In the genomic region with DNA sequence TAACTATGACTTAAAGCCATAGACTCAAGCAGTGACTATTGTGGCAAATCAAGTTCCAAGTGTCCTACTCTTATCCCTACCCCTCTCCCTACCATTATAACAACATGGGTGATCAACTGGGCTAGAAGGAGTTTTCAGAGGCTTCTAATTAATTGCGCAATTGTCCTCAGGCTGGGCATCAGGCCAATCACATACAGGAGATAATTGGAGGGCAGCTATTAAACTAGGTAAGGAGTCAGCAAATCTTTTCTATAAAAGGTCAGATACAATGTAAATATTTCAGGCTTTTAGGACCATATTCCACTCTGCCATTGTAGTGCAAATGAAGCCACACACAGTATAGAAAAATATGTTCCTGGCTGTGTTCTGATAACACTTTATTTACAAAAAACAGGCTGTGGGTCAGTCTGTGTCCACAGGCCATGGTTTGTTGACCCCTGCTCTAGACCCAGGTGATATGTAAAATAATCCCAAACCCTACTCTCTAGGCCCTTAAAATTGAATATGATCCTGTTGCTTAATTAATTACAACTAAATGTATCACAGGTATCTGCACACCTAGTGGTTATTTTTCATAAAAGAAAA, we compare ENCODE assay signal across 19 cellular contexts.
DNase-seq lines count a peak whose midpoint lies in the region; ATAC-seq, FAIRE-seq and TF ChIP-seq lines count a peak whose summit lies in the region.
"Had no signal": no experiment of that assay in that cellular context is flagged by ENCODE, and none has a peak within 500 bp of the region (broad histone marks: within the 10 kb centered on the region; RNA-seq: fewer than 3 reads in every experiment).

No MANE protein-coding gene starts in this region.

- H3K27me3 ChIP-seq in liver (ENCODE audit: control insufficient read depth in 4 of 4, insufficient read depth in 4 of 4, low read length in 3 of 4) = no peaks in the 10 kb centered on the region

- ATAC-seq in HG02610 (IDR thresholded peaks at IDR 0.05; ENCODE audit: unreplicated experiment) = no peak
- ATAC-seq: lower lobe of right lung; naive thymus-derived CD8-positive, alpha-beta T cell had no signal

- CTCF ChIA-PET in RWPE1 (lab: Yijun Ruan, JAX) = interaction anchor here (0.6 to 0.7 kb wide), 2 partner anchors 674 to 807 kb away, joined by 3 read pairs; no protein-coding TSS in a partner anchor

- TF ChIP-seq CTCF in RWPE1 (conservative IDR thresholded peaks at IDR 0.05; ENCODE audit: low read depth) = no peak
- TF ChIP-seq CTCF in liver (IDR thresholded peaks at IDR 0.05; ENCODE audit: low read depth, low read length, missing input control) = no peak

- TF ChIP-seq POLR2A in GM12892 (IDR thresholded peaks at IDR 0.05; ENCODE audit: low read depth, low read length) = no peak

- no peaks in the 10 kb centered on the region for H3K36me3 ChIP-seq in liver (ENCODE audit: control insufficient read depth in 4 of 4, insufficient read depth in 3 of 4, low read depth in 1 of 4, low read length in 3 of 4)
- H3K36me3 ChIP-seq: lower lobe of right lung had no signal

- no peak for FAIRE-seq in GM12892 (lab: Jason Lieb, UNC)

- TF ChIP-seq RAD21 in liver (IDR thresholded peaks at IDR 0.05) = peak; percentile 8 to 33

- no peak overlapping the region for H3K4me3 ChIP-seq in liver (ENCODE audit: low read depth in 1 of 3, low read length in 3 of 3)
- H3K4me3 ChIP-seq: lower lobe of right lung had no signal

- no peaks in the 10 kb centered on the region for H3K9me3 ChIP-seq in liver (ENCODE audit: control insufficient read depth in 4 of 4, low read length in 3 of 4)
- H3K9me3 ChIP-seq: lower lobe of right lung had no signal

- DNase-seq in EH (ENCODE audit: low read depth) (peak; percentile 49), NCI-H1092 treated with DMSO at 0.1 percent for 48 hours (lab: John Stamatoyannopoulos, UW) (peak; percentile 41), RWPE1 (ENCODE audit: low spot score) (peak; percentile 27), inferior parietal cortex (ENCODE audit: extremely low spot score) (no peak), GM12892 (ENCODE audit: insufficient read length) (no peak)
- no peak for DNase-seq in activated effector memory CD4-positive, alpha-beta T cell treated with Interleukin-2 at 50 U/mL for 16 hours
- DNase-seq: activated CD4-positive, alpha-beta T cell treated with anti-CD3 and anti-CD28 coated beads, Interleukin-2, amount 10 ng/mL, durations not matched to agents 7 days and 5 days; activated naive CD8-positive, alpha-beta T cell treated with anti-CD3 and anti-CD28 coated beads for 36 hours; activated T-cell treated with anti-CD3 and anti-CD28 coated beads for 4 hours; AML-193; DMS53; effector CD4-positive, alpha-beta T cell; lower lobe of right lung; MM.1S; naive thymus-derived CD8-positive, alpha-beta T cell; substantia nigra; T1000 had no signal

- no peak overlapping the region for H3K27ac ChIP-seq in RWPE1
- no peak overlapping the region for H3K27ac ChIP-seq in liver (ENCODE audit: low read depth in 1 of 2, low read length in 2 of 2)
- H3K27ac ChIP-seq: lower lobe of right lung had no signal

- peaks cover 3 to 16% (median 8%) of the 10 kb centered on the region in 4 donors for H3K4me1 ChIP-seq in liver (ENCODE audit: control insufficient read depth in 4 of 4, insufficient read depth in 4 of 4, low read length in 3 of 4)
- H3K4me1 ChIP-seq: lower lobe of right lung had no signal

- WGBS in liver = 41% methylated on average over 1 of the region's 1 CpG

- POLR2A ChIA-PET in RWPE1 (lab: Yijun Ruan, JAX; ENCODE audit: low non-redundant PET) = no interaction called here

- no peak overlapping the region for H3K9ac ChIP-seq in liver (ENCODE audit: low read depth in 1 of 2, low read length in 2 of 2)

TF ChIP-seq in liver, 16 proteins besides CTCF, POLR2A, EP300 and RAD21:
- TF ChIP-seq NR2F2 (IDR thresholded peaks at IDR 0.05) (peak; percentile 16), EGR1 (IDR thresholded peaks at IDR 0.05; ENCODE audit: low read depth in 2 of 2) (no peak), JUND (IDR thresholded peaks at IDR 0.05) (no peak), FOXA2 (IDR thresholded peaks at IDR 0.05) (peak; percentile 23), HNF4A (conservative IDR thresholded peaks at IDR 0.05) (peak in 1 of 2 donors; percentile 34), TAF1 (conservative IDR thresholded peaks at IDR 0.05) (no peak), FOXA1 (IDR thresholded peaks at IDR 0.05) (no peak), RXRA (IDR thresholded peaks at IDR 0.05) (peak; percentile 60 to 65), YY1 (IDR thresholded peaks at IDR 0.05) (peak; percentile 67), GABPA (IDR thresholded peaks at IDR 0.05 in 1 of 2, conservative IDR thresholded peaks at IDR 0.05 in 1 of 2) (no peak), HNF4G (IDR thresholded peaks at IDR 0.05) (no peak), REST (IDR thresholded peaks at IDR 0.05) (peak; percentile 29), SP1 (IDR thresholded peaks at IDR 0.05) (peak; percentile 26)
- TF ChIP-seq, protein P1, sequence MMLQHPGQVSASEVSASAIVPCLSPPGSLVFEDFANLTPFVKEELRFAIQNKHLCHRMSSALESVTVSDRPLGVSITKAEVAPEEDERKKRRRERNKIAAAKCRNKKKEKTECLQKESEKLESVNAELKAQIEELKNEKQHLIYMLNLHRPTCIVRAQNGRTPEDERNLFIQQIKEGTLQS (IDR thresholded peaks at IDR 0.05) = no peak
- TF ChIP-seq, protein P2, sequence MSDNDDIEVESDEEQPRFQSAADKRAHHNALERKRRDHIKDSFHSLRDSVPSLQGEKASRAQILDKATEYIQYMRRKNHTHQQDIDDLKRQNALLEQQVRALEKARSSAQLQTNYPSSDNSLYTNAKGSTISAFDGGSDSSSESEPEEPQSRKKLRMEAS (IDR thresholded peaks at IDR 0.05) = peak; percentile 45
- TF ChIP-seq, protein P3, sequence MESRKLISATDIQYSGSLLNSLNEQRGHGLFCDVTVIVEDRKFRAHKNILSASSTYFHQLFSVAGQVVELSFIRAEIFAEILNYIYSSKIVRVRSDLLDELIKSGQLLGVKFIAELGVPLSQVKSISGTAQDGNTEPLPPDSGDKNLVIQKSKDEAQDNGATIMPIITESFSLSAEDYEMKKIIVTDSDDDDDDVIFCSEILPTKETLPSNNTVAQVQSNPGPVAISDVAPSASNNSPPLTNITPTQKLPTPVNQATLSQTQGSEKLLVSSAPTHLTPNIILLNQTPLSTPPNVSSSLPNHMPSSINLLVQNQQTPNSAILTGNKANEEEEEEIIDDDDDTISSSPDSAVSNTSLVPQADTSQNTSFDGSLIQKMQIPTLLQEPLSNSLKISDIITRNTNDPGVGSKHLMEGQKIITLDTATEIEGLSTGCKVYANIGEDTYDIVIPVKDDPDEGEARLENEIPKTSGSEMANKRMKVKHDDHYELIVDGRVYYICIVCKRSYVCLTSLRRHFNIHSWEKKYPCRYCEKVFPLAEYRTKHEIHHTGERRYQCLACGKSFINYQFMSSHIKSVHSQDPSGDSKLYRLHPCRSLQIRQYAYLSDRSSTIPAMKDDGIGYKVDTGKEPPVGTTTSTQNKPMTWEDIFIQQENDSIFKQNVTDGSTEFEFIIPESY (IDR thresholded peaks at IDR 0.05) = no peak

Comparison
In these comparisons a context has a peak if more than half of its experiments do, and no peak if none do; other contexts are left out.
1. DNase-seq: peak in EH (single experiment), NCI-H1092 treated with DMSO at 0.1 percent for 48 hours (single experiment) and RWPE1 (single experiment); none in inferior parietal cortex (single experiment), GM12892 (single experiment) and activated effector memory CD4-positive, alpha-beta T cell treated with Interleukin-2 at 50 U/mL for 16 hours (single experiment).